In genomic region chr6:99746261-99746895, GRCh38 we compare ENCODE assay signal across 8 cellular contexts.
DNase-seq lines count a peak whose midpoint lies in the region; ATAC-seq and TF ChIP-seq lines count a peak whose summit lies in the region.

No MANE protein-coding gene starts in this region.

- DNase-seq in CMK (ENCODE audit: low read depth) (peak; percentile 45), NCI-H510A (lab: John Stamatoyannopoulos, UW) (peak; percentile 8), dermis blood vessel endothelial cell (peak; percentile 85), lung (ENCODE audit: low spot score) (peak; percentile 61)
- peak; percentile 15 for DNase-seq in activated CD4-positive, alpha-beta T cell treated with anti-CD3 and anti-CD28 coated beads for 1 hour
- peak; percentile 2 to 36 for DNase-seq in stimulated activated CD8-positive, alpha-beta memory T cell treated with anti-CD3 and anti-CD28 coated beads, Interleukin-15, amount 100 ng/mL, for 4 hours (ENCODE audit: low read depth in 2 of 2)

- no peaks in the 10 kb centered on the region for H3K27me3 ChIP-seq in lung (ENCODE audit: control insufficient read depth, insufficient read depth)

- H3K27ac ChIP-seq in lung (ENCODE audit: low read depth in 1 of 2, low read length in 1 of 2), result no peak overlapping the region

- no peaks in the 10 kb centered on the region for H3K9me3 ChIP-seq in lung (ENCODE audit: control insufficient read depth in 2 of 2, insufficient read depth in 1 of 2, low read length in 1 of 2)

- peak; percentile 93 for ATAC-seq in GM19372 (IDR thresholded peaks at IDR 0.05; ENCODE audit: low read depth, unreplicated experiment)
- ATAC-seq in HG03432 (IDR thresholded peaks at IDR 0.05; ENCODE audit: unreplicated experiment), result peak; percentile 96
- peak; percentile 85 for ATAC-seq in lung (ENCODE audit: insufficient read depth, low FRiP score)

- 0 to 1% methylated on average over 6 of the region's 6 CpGs for WGBS in lung, 2 donors

- peak; percentile 67 for TF ChIP-seq CTCF in lung (IDR thresholded peaks at IDR 0.05; ENCODE audit: control extremely low read depth, extremely low read depth)

- H3K4me3 ChIP-seq in lung, result no peak overlapping the region

- H3K36me3 ChIP-seq in lung (ENCODE audit: control insufficient read depth in 2 of 2, insufficient read depth in 2 of 2, low read length in 2 of 2), result no peaks in the 10 kb centered on the region

- no peaks in the 10 kb centered on the region for H3K4me1 ChIP-seq in lung (ENCODE audit: control insufficient read depth in 2 of 2, insufficient read depth in 2 of 2, low read length in 2 of 2)

Comparison
In these comparisons a context has a peak if more than half of its experiments do, and no peak if none do; other contexts are left out.
1. DNase-seq: peak in every context shown above with its lines; median percentile 85 in dermis blood vessel endothelial cell; 61 in lung; 45 in CMK; 19 in stimulated activated CD8-positive, alpha-beta memory T cell treated with anti-CD3 and anti-CD28 coated beads, Interleukin-15, amount 100 ng/mL, for 4 hours; 15 in activated CD4-positive, alpha-beta T cell treated with anti-CD3 and anti-CD28 coated beads for 1 hour; 8 in NCI-H510A.